Comparison of ENCODE assay signal across 11 cellular contexts in genomic region chr11:126431401-126432064, GRCh38.
DNase-seq lines count a peak whose midpoint lies in the region; ATAC-seq and TF ChIP-seq lines count a peak whose summit lies in the region.
"Had no signal": no experiment of that assay in that cellular context is flagged by ENCODE, and none has a peak within 500 bp of the region (broad histone marks: within the 10 kb centered on the region; RNA-seq: fewer than 3 reads in every experiment).

No MANE protein-coding gene starts in this region.

- DNase-seq in AG08396 (ENCODE audit: low spot score), result peak; percentile 93
- DNase-seq in PC-9, result peak; percentile 68 to 84
- peak; percentile 86 for DNase-seq in fibroblast of mammary gland (ENCODE audit: low read depth)
- no peak for DNase-seq in omental fat pad (ENCODE audit: low spot score)
- no peak for DNase-seq in stimulated activated naive CD8-positive, alpha-beta T cell treated with anti-CD3 and anti-CD28 coated beads, Interleukin-15, amount 100 ng/mL, for 72 hours
- no peak for DNase-seq in NCI-H69 (lab: John Stamatoyannopoulos, UW)
- DNase-seq in activated T-cell treated with anti-CD3 and anti-CD28 coated beads, Interleukin-2, amount 50 U/mL, for 48 hours, result no peak
- DNase-seq: naive thymus-derived CD4-positive, alpha-beta T cell; NCI-H524 had no signal

- no peak for TF ChIP-seq CTCF in PC-9 (conservative IDR thresholded peaks at IDR 0.05)
- TF ChIP-seq CTCF in fibroblast of mammary gland (conservative IDR thresholded peaks at IDR 0.05; ENCODE audit: control insufficient read depth, insufficient read depth, low read depth, low read length), result no peak
- no peak for TF ChIP-seq CTCF in omental fat pad (IDR thresholded peaks at IDR 0.05)

- H3K4me3 ChIP-seq in PC-9 (no peak overlapping the region), fibroblast of mammary gland (ENCODE audit: control insufficient read depth, low read depth, low read length) (no peak overlapping the region)

- no peaks in the 10 kb centered on the region for H3K79me2 ChIP-seq in PC-9 (ENCODE audit: low read depth)

- intact Hi-C loops in PC-9 (cut with micrococcal nuclease; ENCODE audit: unreplicated experiment), result loop anchor here (2.0 to 10.0 kb wide), 2 partner anchors 25 to 87 kb away; no protein-coding TSS in a partner anchor

- CTCF ChIA-PET in PC-9 (lab: Charles Lee), result interaction anchor here (0.5 to 1.2 kb wide), 3 partner anchors 9 to 545 kb away, joined by 3 to 8 read pairs (median 3); no protein-coding TSS in a partner anchor

- H3K9me3 ChIP-seq in PC-9 (ENCODE audit: insufficient read depth, low read depth), result no peaks in the 10 kb centered on the region

- peak overlapping the region; percentile 58; the same call in 1 of the 2 replicates for H2AFZ ChIP-seq in PC-9

- H3K4me1 Mint-ChIP-seq in stimulated activated naive CD8-positive, alpha-beta T cell treated with anti-CD3 and anti-CD28 coated beads, Interleukin-15, amount 100 ng/mL, for 72 hours, result no peaks in the 10 kb centered on the region

- H3F3A ChIP-seq in PC-9 (ENCODE audit: insufficient read depth, low read depth), result peaks cover 16% of the 10 kb centered on the region; the same call in 1 of the 2 replicates

- no peak overlapping the region for H3K4me3 Mint-ChIP-seq in stimulated activated naive CD8-positive, alpha-beta T cell treated with anti-CD3 and anti-CD28 coated beads, Interleukin-15, amount 100 ng/mL, for 72 hours
- H3K4me3 Mint-ChIP-seq: stimulated activated naive CD8-positive, alpha-beta T cell treated with anti-CD3 and anti-CD28 coated beads, Interleukin-15, Interleukin-2, amounts not matched to agents 100 ng/mL and 50 ng/mL, for 24 hours had no signal

- peak overlapping the region; percentile 60 for H3K4me2 ChIP-seq in PC-9

- POLR2A ChIA-PET in PC-9 (lab: Charles Lee; ENCODE audit: unreplicated experiment), result no interaction called here

- no peaks in the 10 kb centered on the region for H4K20me1 ChIP-seq in PC-9 (ENCODE audit: insufficient read depth)

- no peaks in the 10 kb centered on the region for H3K9me2 ChIP-seq in PC-9 (ENCODE audit: insufficient read depth)

- H3K27ac ChIP-seq in PC-9, result peak overlapping the region; percentile 68

- peaks cover 25% of the 10 kb centered on the region for H3K4me1 ChIP-seq in PC-9 (replicated peaks; ENCODE audit: insufficient read depth)

- no peaks in the 10 kb centered on the region for H3K9me3 Mint-ChIP-seq in stimulated activated naive CD8-positive, alpha-beta T cell treated with anti-CD3 and anti-CD28 coated beads, Interleukin-15, amount 100 ng/mL, for 72 hours
- H3K9me3 Mint-ChIP-seq: naive thymus-derived CD4-positive, alpha-beta T cell; stimulated activated naive CD8-positive, alpha-beta T cell treated with anti-CD3 and anti-CD28 coated beads, Interleukin-15, Interleukin-2, amounts not matched to agents 100 ng/mL and 50 ng/mL, for 24 hours had no signal

- no peaks in the 10 kb centered on the region for H3K27me3 ChIP-seq in PC-9 (ENCODE audit: insufficient read depth, low read depth)

- no peaks in the 10 kb centered on the region for H3K27me3 Mint-ChIP-seq in stimulated activated naive CD8-positive, alpha-beta T cell treated with anti-CD3 and anti-CD28 coated beads, Interleukin-15, amount 100 ng/mL, for 72 hours
- H3K27me3 Mint-ChIP-seq: naive thymus-derived CD4-positive, alpha-beta T cell; stimulated activated naive CD8-positive, alpha-beta T cell treated with anti-CD3 and anti-CD28 coated beads, Interleukin-15, Interleukin-2, amounts not matched to agents 100 ng/mL and 50 ng/mL, for 24 hours had no signal

- ATAC-seq in omental fat pad (ENCODE audit: low FRiP score), result peak; percentile 62
- ATAC-seq in stimulated activated naive CD8-positive, alpha-beta T cell treated with anti-CD3 and anti-CD28 coated beads, Interleukin-15, amount 100 ng/mL, for 72 hours, result no peak
- no peak for ATAC-seq in activated CD4-positive, CD25-positive, alpha-beta regulatory T cell treated with anti-CD3 and anti-CD28 coated beads, Interleukin-2, amount 50 U/mL, for 24 hours
- ATAC-seq: naive thymus-derived CD4-positive, alpha-beta T cell had no signal

- H3K36me3 ChIP-seq in PC-9 (ENCODE audit: low read depth), result no peaks in the 10 kb centered on the region

- H3K27ac Mint-ChIP-seq in stimulated activated naive CD8-positive, alpha-beta T cell treated with anti-CD3 and anti-CD28 coated beads, Interleukin-15, amount 100 ng/mL, for 72 hours, result no peak overlapping the region
- H3K27ac Mint-ChIP-seq: naive thymus-derived CD4-positive, alpha-beta T cell; stimulated activated naive CD8-positive, alpha-beta T cell treated with anti-CD3 and anti-CD28 coated beads, Interleukin-15, Interleukin-2, amounts not matched to agents 100 ng/mL and 50 ng/mL, for 24 hours had no signal

- BruUV-seq in PC-9 (replicated peaks; lab: Mats Ljungman, UMichigan), result no TSS peak

Comparison
In these comparisons a context has a peak if more than half of its experiments do, and no peak if none do; other contexts are left out.
1. DNase-seq: peak in AG08396 (single experiment), PC-9 (2 of 2) and fibroblast of mammary gland (single experiment); none in omental fat pad (single experiment), stimulated activated naive CD8-positive, alpha-beta T cell treated with anti-CD3 and anti-CD28 coated beads, Interleukin-15, amount 100 ng/mL, for 72 hours (0 of 2), NCI-H69 (single experiment) and activated T-cell treated with anti-CD3 and anti-CD28 coated beads, Interleukin-2, amount 50 U/mL, for 48 hours (0 of 2).